In genomic region chr7:45358277-45358676, GRCh38 we compare ENCODE assay signal across 24 cellular contexts.
"Had no signal": no experiment of that assay in that cellular context is flagged by ENCODE, and none has a peak within 500 bp of the region (broad histone marks: within the 10 kb centered on the region; RNA-seq: fewer than 3 reads in every experiment).

No MANE protein-coding gene starts in this region.

- ATAC-seq: naive thymus-derived CD4-positive, alpha-beta T cell; natural killer cell; psoas muscle; right lobe of liver; stimulated activated effector memory CD8-positive, alpha-beta T cell treated with anti-CD3 and anti-CD28 coated beads, Interleukin-12 subunit alpha, Interleukin-12 subunit beta, amount 100 ng/mL, for 72 hours; stimulated activated naive B cell treated with anti-CD40 and anti-IgM and Interleukin-4, amounts not matched to agents 10 μg/mL and 1 μg/mL and 100 μg/mL, for 72 hours had no signal

- H3K4me1 ChIP-seq: neural progenitor cell, parathyroid adenoma, psoas muscle, right lobe of liver, sigmoid colon, stomach, thyroid gland, tibial nerve, upper lobe of left lung, vagina had no signal

- H3K4me3 ChIP-seq: neural progenitor cell, ovary, psoas muscle, right lobe of liver, sigmoid colon, stomach, thoracic aorta, thyroid gland, tibial nerve, upper lobe of left lung, vagina had no signal

- H3K36me3 ChIP-seq: neural progenitor cell, ovary, right lobe of liver, sigmoid colon, stomach, thoracic aorta, thyroid gland, tibial nerve, upper lobe of left lung, vagina had no signal

- H3K27ac ChIP-seq: neural progenitor cell, ovary, parathyroid adenoma, psoas muscle, right lobe of liver, sigmoid colon, stomach, thoracic aorta, thyroid gland, tibial nerve, upper lobe of left lung, vagina had no signal

- DNase-seq: naive thymus-derived CD4-positive, alpha-beta T cell; natural killer cell; occipital lobe; ovary; psoas muscle; right lobe of liver; sigmoid colon; small intestine; stimulated activated CD4-positive, alpha-beta T cell treated with anti-CD3 and anti-CD28 coated beads, Interleukin-15, amount 100 ng/mL, for 24 hours; stimulated activated CD4-positive, alpha-beta T cell treated with anti-CD3 and anti-CD28 coated beads, Interleukin-2, amount 100 ng/mL, for 24 hours; stimulated activated CD4-positive, alpha-beta T cell treated with anti-CD3 and anti-CD28 coated beads, Interleukin-2, amount 100 ng/mL, for 48 hours; stimulated activated CD4-positive, alpha-beta T cell treated with anti-CD3 and anti-CD28 coated beads, Interleukin-4, amount 100 ng/mL, for 24 hours; stimulated activated naive B cell treated with anti-CD40 and anti-IgM and Interleukin-4, amounts not matched to agents 10 μg/mL and 1 μg/mL and 100 μg/mL, for 72 hours; stimulated activated naive CD4-positive, alpha-beta T cell treated with Interleukin-2 at 50 U/mL for 16 hours; stomach; thyroid gland; trophoblast cell; upper lobe of left lung had no signal

- H3K9me3 ChIP-seq: ovary, psoas muscle, right lobe of liver, sigmoid colon, thoracic aorta, thyroid gland, upper lobe of left lung, vagina had no signal

- H3K27me3 ChIP-seq: neural progenitor cell, ovary, right lobe of liver, sigmoid colon, stomach, thyroid gland, tibial nerve, upper lobe of left lung, vagina had no signal
